In genomic region chr16:67443299-67443698, GRCh38 we compare ENCODE assay signal across 17 cellular contexts. TPM values are rescaled to one million over a fixed set of nuclear protein-coding genes. Genes with fewer than 3 reads are reported as not detected.
DNase-seq lines count a peak whose midpoint lies in the region; ATAC-seq, FAIRE-seq and TF ChIP-seq lines count a peak whose summit lies in the region.
"Had no signal": no experiment of that assay in that cellular context is flagged by ENCODE, and none has a peak within 500 bp of the region (broad histone marks: within the 10 kb centered on the region; RNA-seq: fewer than 3 reads in every experiment).

No MANE protein-coding gene starts in this region.

- H3K9me3 ChIP-seq in kidney (ENCODE audit: control insufficient read depth in 1 of 2, low read length in 2 of 2) = no peaks in the 10 kb centered on the region
- no peaks in the 10 kb centered on the region for H3K9me3 ChIP-seq in sigmoid colon

- peak; percentile 61 for DNase-seq in AG08395 (ENCODE audit: low spot score)
- no peak for DNase-seq in kidney
- peak; percentile 94 for DNase-seq in sigmoid colon
- DNase-seq in DMS153 treated with DMSO at 0.1 percent for 48 hours (lab: John Stamatoyannopoulos, UW; ENCODE audit: unreplicated experiment) = no peak
- DNase-seq in NCI-H187 (lab: John Stamatoyannopoulos, UW) = no peak
- DNase-seq in activated CD4-positive, alpha-beta T cell treated with anti-CD3 and anti-CD28 coated beads, Interleukin-2, amount 50 U/mL, for 4 hours = no peak
- DNase-seq: ACHN; activated CD8-positive, alpha-beta memory T cell treated with anti-CD3 and anti-CD28 coated beads, Interleukin-2, amount 50 U/mL, for 48 hours; activated naive CD4-positive, alpha-beta T cell treated with anti-CD3 and anti-CD28 coated beads, Interleukin-2, amount 50 U/mL, for 16 hours; GOT3; islet precursor cell; NCI-H1417; NCI-H446 treated with DMSO at 0.1 percent for 48 hours; stimulated activated CD4-positive, alpha-beta T cell treated with anti-CD3 and anti-CD28 coated beads, Interleukin-2, amount 100 ng/mL, for 48 hours had no signal

- H3K36me3 Mint-ChIP-seq in brain = peaks cover 8% of the 10 kb centered on the region

- H3K4me1 Mint-ChIP-seq in brain = peaks cover 54% of the 10 kb centered on the region

- H3K27ac ChIP-seq in kidney (ENCODE audit: low read depth in 2 of 2, low read length in 2 of 2) = peak overlapping the region; percentile 92 to 94
- H3K27ac ChIP-seq in sigmoid colon = peak overlapping the region; percentile 15 to 79 (median 74)

- no peak overlapping the region for H3K4me3 Mint-ChIP-seq in brain

- intact Hi-C loops in kidney (cut with DNase I) = no loop called here
- intact Hi-C loops in sigmoid colon (cut with DNase I) = no loop called here

- H3K27me3 ChIP-seq in sigmoid colon = no peaks in the 10 kb centered on the region

- H3K4me1 ChIP-seq in kidney (ENCODE audit: control insufficient read depth in 1 of 2, insufficient read depth in 1 of 2, low read depth in 1 of 2, low read length in 2 of 2) (peaks cover 70 to 78% of the 10 kb centered on the region in 2 donors), sigmoid colon (peaks cover 0 to 75% (median 66%) of the 10 kb centered on the region in 4 donors)

- H3K27me3 Mint-ChIP-seq in brain = peaks cover 4% of the 10 kb centered on the region

- FAIRE-seq in kidney (lab: Jason Lieb, UNC) = no peak

- H3K4me3 ChIP-seq in kidney (ENCODE audit: low read length in 2 of 2) (no peak overlapping the region), sigmoid colon (no peak overlapping the region)

- H3K9ac ChIP-seq in kidney (ENCODE audit: low read length in 2 of 2) = peak overlapping the region; percentile 11 to 52

- no peak for TF ChIP-seq CTCF in brain (conservative IDR thresholded peaks at IDR 0.05)
- TF ChIP-seq CTCF in kidney (IDR thresholded peaks at IDR 0.05; ENCODE audit: borderline replicate concordance, extremely low read depth, insufficient read depth) = no peak
- no peak for TF ChIP-seq CTCF in sigmoid colon (IDR thresholded peaks at IDR 0.05)

- no peaks in the 10 kb centered on the region for H3K9me3 Mint-ChIP-seq in brain

- no peak for TF ChIP-seq POLR2A in sigmoid colon (IDR thresholded peaks at IDR 0.05)

- no peak for ATAC-seq in HG02852 (IDR thresholded peaks at IDR 0.05; ENCODE audit: unreplicated experiment)

- 77 to 81% methylated on average over 5 of the region's 5 CpGs for WGBS in sigmoid colon, 2 donors

- TF ChIP-seq EP300 in sigmoid colon (IDR thresholded peaks at IDR 0.05) = no peak

- H3K36me3 ChIP-seq in kidney (ENCODE audit: control insufficient read depth in 1 of 2, insufficient read depth in 2 of 2, low read length in 2 of 2) = peaks cover 3 to 7% of the 10 kb centered on the region in 2 donors
- peaks cover 0 to 33% (median 13%) of the 10 kb centered on the region in 4 donors for H3K36me3 ChIP-seq in sigmoid colon

- H3K27ac Mint-ChIP-seq in brain = peak overlapping the region; percentile 24 to 91 (median 83)

RNA-seq across cellular contexts. Expression of gene HSD11B2, which starts 12.4 kb away (rescaled TPM):
- polyA plus RNA-seq in brain (ENCODE audit: insufficient read depth, low read depth, low replicate concordance) (47.9 TPM), kidney (ENCODE audit: insufficient read depth, low read depth, low replicate concordance) (1,022 TPM), sigmoid colon (100 to 1,000 TPM in 1 of 3 donors, 10 to 100 TPM in 2; 88.3 to 353 (median 90.4) TPM)
- total RNA-seq in kidney (139 TPM), sigmoid colon (1 to 10 TPM in 2 of 4 donors, under 1 TPM in 1, not detected in 1; 0.14 to 3.9 (median 1.4) TPM)

RNA-seq across cellular contexts. Expression of gene ZDHHC1, which starts 27.0 kb away (rescaled TPM):
- 10.6 TPM for polyA plus RNA-seq in brain (ENCODE audit: insufficient read depth, low read depth, low replicate concordance)
- 23.6 TPM for total RNA-seq in kidney
- polyA plus RNA-seq in kidney (ENCODE audit: insufficient read depth, low read depth, low replicate concordance) = 14.6 TPM
- total RNA-seq in sigmoid colon = 10 to 100 TPM; 12.7 to 18.3 (median 16.1) TPM
- polyA plus RNA-seq in sigmoid colon = 1 to 10 TPM; 4.2 to 6.6 (median 4.4) TPM

RNA-seq across cellular contexts. Expression of gene ATP6V0D1, which starts 37.7 kb away (rescaled TPM):
- 208 TPM for polyA plus RNA-seq in brain (ENCODE audit: insufficient read depth, low read depth, low replicate concordance)
- total RNA-seq in kidney = 100 TPM
- polyA plus RNA-seq in kidney (ENCODE audit: insufficient read depth, low read depth, low replicate concordance) = 208 TPM
- total RNA-seq in sigmoid colon = 100 to 1,000 TPM in 2 of 4 donors, 10 to 100 TPM in 2; 70.3 to 112 (median 93.6) TPM
- 100 to 1,000 TPM; 214 to 287 (median 231) TPM for polyA plus RNA-seq in sigmoid colon

RNA-seq across cellular contexts. Expression of gene AGRP, which starts 40.0 kb away (rescaled TPM):
- polyA plus RNA-seq in brain (ENCODE audit: insufficient read depth, low read depth, low replicate concordance) (0.49 TPM), kidney (ENCODE audit: insufficient read depth, low read depth, low replicate concordance) (2.7 TPM), sigmoid colon (not detected)
- total RNA-seq in kidney (not detected), sigmoid colon (not detected)
- total RNA-seq: renal cortical epithelial cell had no signal

RNA-seq across cellular contexts. Expression of gene TPPP3, which starts 50.0 kb away (rescaled TPM):
- polyA plus RNA-seq in brain (ENCODE audit: insufficient read depth, low read depth, low replicate concordance) (438 TPM), kidney (ENCODE audit: insufficient read depth, low read depth, low replicate concordance) (108 TPM), sigmoid colon (10 to 100 TPM in 1 of 3 donors, 1 to 10 TPM in 2; 2.4 to 13.6 (median 8.6) TPM)
- total RNA-seq in kidney (8.2 TPM), sigmoid colon (10 to 100 TPM in 3 of 4 donors, 1 to 10 TPM in 1; 8.1 to 27.4 (median 16.9) TPM)

Comparison
In these comparisons a context has a peak if more than half of its experiments do, and no peak if none do; other contexts are left out.
1. DNase-seq: peak in AG08395 (single experiment) and sigmoid colon (single experiment); none in kidney (single experiment), DMS153 treated with DMSO at 0.1 percent for 48 hours (single experiment), NCI-H187 (0 of 2) and activated CD4-positive, alpha-beta T cell treated with anti-CD3 and anti-CD28 coated beads, Interleukin-2, amount 50 U/mL, for 4 hours (0 of 2).